10 cellular contexts compared by ENCODE assay signal in the genomic region with DNA sequence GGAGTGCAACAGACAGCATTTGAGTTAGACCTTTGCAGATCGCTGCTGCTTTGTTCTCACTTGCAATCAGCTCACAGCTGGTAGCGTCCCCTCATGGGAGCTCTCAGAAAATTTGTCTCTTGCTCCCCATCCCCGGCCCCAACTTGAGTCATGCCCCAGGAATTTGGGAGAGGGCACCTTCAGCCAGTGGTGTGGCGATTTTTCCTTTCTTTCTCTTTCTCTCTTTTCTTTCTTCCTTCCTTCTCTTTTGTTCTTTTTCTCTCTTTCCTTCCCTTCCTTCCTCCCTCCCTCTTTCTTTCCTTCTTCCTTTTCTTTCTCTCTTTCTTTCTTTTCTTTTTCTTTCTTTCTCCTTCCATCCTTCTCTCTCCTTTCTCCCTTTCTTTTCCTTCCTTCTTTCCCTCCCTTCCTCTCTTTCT. TPM values are rescaled to one million over a fixed set of nuclear protein-coding genes. Genes with fewer than 3 reads are reported as not detected.
DNase-seq lines count a peak whose midpoint lies in the region; ATAC-seq and TF ChIP-seq lines count a peak whose summit lies in the region.
"Had no signal": no experiment of that assay in that cellular context is flagged by ENCODE, and none has a peak within 500 bp of the region (broad histone marks: within the 10 kb centered on the region; RNA-seq: fewer than 3 reads in every experiment).

No MANE protein-coding gene starts in this region.

- H3K9me3 ChIP-seq in HUES48 (ENCODE audit: control insufficient read depth, insufficient read depth, low read length): no peaks in the 10 kb centered on the region
- no peaks in the 10 kb centered on the region for H3K9me3 ChIP-seq in tibial nerve

- in situ Hi-C loops in astrocyte of the spinal cord (cut with HindIII; ENCODE audit: low sequenced_read_pairs): no loop called here

- TF ChIP-seq CTCF in astrocyte of the spinal cord (IDR thresholded peaks at IDR 0.05; ENCODE audit: low read depth, low read length): peak; percentile 25
- TF ChIP-seq CTCF in tibial nerve (IDR thresholded peaks at IDR 0.05): no peak

- TF ChIP-seq POLR2A in tibial nerve (IDR thresholded peaks at IDR 0.05): no peak

- peak overlapping the region; percentile 32 for H3K27ac ChIP-seq in HUES48 (ENCODE audit: low read depth, low read length)
- H3K27ac ChIP-seq in tibial nerve: peak overlapping the region in 3 of 4 donors; percentile 61 to 83 (median 73)

- no peak overlapping the region for H3K9ac ChIP-seq in HUES48 (ENCODE audit: low read depth, low read length)

- DNase-seq in astrocyte of the spinal cord (ENCODE audit: low read depth, low spot score): peak; percentile 74
- peak; percentile 64 for DNase-seq in iPS-NIHi7 (ENCODE audit: extremely low spot score)
- DNase-seq in tibial nerve (ENCODE audit: low spot score in 2 of 2): no peak
- DNase-seq in NCI-H2081 treated with DMSO at 0.1 percent for 48 hours (lab: John Stamatoyannopoulos, UW): no peak
- DNase-seq in retina: no peak
- no peak for DNase-seq in activated CD4-positive, CD25-positive, alpha-beta regulatory T cell (lab: John Stamatoyannopoulos, UW)
- DNase-seq: cerebellar nuclear complex, NCI-H1417 had no signal

- no peak for ATAC-seq in GM19351 (IDR thresholded peaks at IDR 0.05; ENCODE audit: unreplicated experiment)

- no peaks in the 10 kb centered on the region for H3K27me3 ChIP-seq in HUES48 (ENCODE audit: control insufficient read depth, insufficient read depth, low read length)
- no peaks in the 10 kb centered on the region for H3K27me3 ChIP-seq in tibial nerve

- no peak for TF ChIP-seq EP300 in tibial nerve (IDR thresholded peaks at IDR 0.05)

- H3K4me1 ChIP-seq in HUES48 (ENCODE audit: control insufficient read depth, insufficient read depth, low read length) (peaks cover 12% of the 10 kb centered on the region), tibial nerve (peaks cover 0 to 52% (median 22%) of the 10 kb centered on the region in 4 donors)

- 39 to 40% methylated on average over 4 of the region's 4 CpGs for WGBS in tibial nerve, 2 donors

- peak overlapping the region; percentile 18; the same call in 1 of the 2 replicates for H3K4me3 ChIP-seq in HUES48 (ENCODE audit: low read depth, low read length)
- H3K4me3 ChIP-seq in astrocyte of the spinal cord (ENCODE audit: low read depth, low read length): peak overlapping the region; percentile 13
- H3K4me3 ChIP-seq in tibial nerve: peak overlapping the region in 2 of 4 donors; percentile 8 to 17

- H3K36me3 ChIP-seq in HUES48 (ENCODE audit: control insufficient read depth, insufficient read depth, low read length): no peaks in the 10 kb centered on the region
- H3K36me3 ChIP-seq in tibial nerve: no peaks in the 10 kb centered on the region

RNA-seq across cellular contexts. Expression of gene MAP1LC3B2, which starts 34.2 kb away (rescaled TPM):
- total RNA-seq in tibial nerve: 1 to 10 TPM in 1 of 4 donors, under 1 TPM in 1, not detected in 2; 0.98 to 1.7 TPM

Comparison
In these comparisons a context has a peak if more than half of its experiments do, and no peak if none do; other contexts are left out.
1. DNase-seq: peak in astrocyte of the spinal cord (single experiment) and iPS-NIHi7 (single experiment); none in tibial nerve (0 of 2), NCI-H2081 treated with DMSO at 0.1 percent for 48 hours (single experiment), retina (single experiment) and activated CD4-positive, CD25-positive, alpha-beta regulatory T cell (0 of 4).